Comparison of ENCODE assay signal across 8 cellular contexts in the genomic region with DNA sequence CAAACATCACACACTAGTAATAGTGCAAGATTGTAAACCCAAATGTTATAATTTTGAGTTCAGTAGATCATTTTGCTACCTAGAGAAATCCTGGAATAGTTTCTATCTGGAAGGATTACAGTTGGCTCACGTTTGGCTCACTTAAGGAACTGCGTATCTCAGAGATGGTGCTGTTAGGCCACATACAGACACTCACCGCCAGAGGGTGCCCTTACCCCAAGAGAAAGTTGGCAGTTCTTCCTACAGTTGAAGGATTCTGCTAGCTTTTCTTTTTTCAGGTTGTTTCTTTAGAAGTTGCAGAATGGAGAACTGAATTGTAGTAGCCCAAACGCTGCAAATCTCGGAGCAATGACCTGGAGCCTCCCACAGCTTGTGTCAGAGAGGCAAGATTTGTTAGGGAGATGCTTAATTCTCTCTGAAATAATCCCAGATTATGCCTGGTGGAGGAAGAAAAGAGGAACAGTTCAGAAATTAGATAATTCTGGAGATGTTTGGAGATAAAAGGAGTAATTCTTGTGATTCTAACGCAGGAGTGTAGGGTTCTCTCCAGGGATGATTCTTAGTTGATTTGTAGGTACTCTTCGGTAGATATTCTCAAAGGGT.
DNase-seq lines count a peak whose midpoint lies in the region; ATAC-seq, FAIRE-seq and TF ChIP-seq lines count a peak whose summit lies in the region.

No MANE protein-coding gene starts in this region.

- ATAC-seq in GM19452 (IDR thresholded peaks at IDR 0.05; ENCODE audit: unreplicated experiment) = peak; percentile 85
- ATAC-seq in HG03521 (IDR thresholded peaks at IDR 0.05; ENCODE audit: unreplicated experiment) = peak; percentile 74
- ATAC-seq in stimulated activated effector memory CD8-positive, alpha-beta T cell treated with anti-CD3 and anti-CD28 coated beads, Interleukin-12 subunit alpha, Interleukin-12 subunit beta, amount 100 ng/mL, for 72 hours = peak; percentile 61

- H3K36me3 ChIP-seq in endothelial cell of umbilical vein (ENCODE audit: control insufficient read depth in 2 of 2, extremely low read depth in 1 of 2, insufficient read depth in 2 of 2, low read length in 2 of 2) = no peaks in the 10 kb centered on the region

- H3K27ac ChIP-seq in endothelial cell of umbilical vein (ENCODE audit: insufficient read depth, low read depth, low read length) = no peak overlapping the region

- intact Hi-C loops in endothelial cell of umbilical vein (cut with micrococcal nuclease) = loop anchor here (1.0 to 10.0 kb wide), 4 partner anchors 130 to 1002 kb away; no protein-coding TSS in a partner anchor

- no peaks in the 10 kb centered on the region for H3K9me3 ChIP-seq in endothelial cell of umbilical vein (replicated peaks; ENCODE audit: control insufficient read depth, insufficient read depth, low read length)

- H3K27ac Mint-ChIP-seq in activated CD4-positive, alpha-beta memory T cell treated with anti-CD3 and anti-CD28 coated beads, Interleukin-2, amount 10 ng/mL, durations not matched to agents 7 days and 5 days = no peak overlapping the region
- no peak overlapping the region for H3K27ac Mint-ChIP-seq in stimulated activated effector memory CD8-positive, alpha-beta T cell treated with anti-CD3 and anti-CD28 coated beads, Interleukin-12 subunit alpha, Interleukin-12 subunit beta, amount 100 ng/mL, for 72 hours

- no peak overlapping the region for H3K4me3 Mint-ChIP-seq in activated CD4-positive, alpha-beta memory T cell treated with anti-CD3 and anti-CD28 coated beads, Interleukin-2, amount 10 ng/mL, durations not matched to agents 7 days and 5 days
- no peak overlapping the region for H3K4me3 Mint-ChIP-seq in stimulated activated effector memory CD8-positive, alpha-beta T cell treated with anti-CD3 and anti-CD28 coated beads, Interleukin-12 subunit alpha, Interleukin-12 subunit beta, amount 100 ng/mL, for 72 hours

- peaks cover 4% of the 10 kb centered on the region for H3K27me3 Mint-ChIP-seq in activated CD4-positive, alpha-beta memory T cell treated with anti-CD3 and anti-CD28 coated beads, Interleukin-2, amount 10 ng/mL, durations not matched to agents 7 days and 5 days

- no peak overlapping the region for H3K4me3 ChIP-seq in endothelial cell of umbilical vein (replicated peaks in 1 of 3; ENCODE audit: insufficient read depth in 1 of 3, low read depth in 1 of 3, low read length in 3 of 3)

- H3K79me2 ChIP-seq in endothelial cell of umbilical vein (ENCODE audit: control insufficient read depth, insufficient read depth, low read length) = no peaks in the 10 kb centered on the region

- H3K9ac ChIP-seq in endothelial cell of umbilical vein (replicated peaks; ENCODE audit: extremely low read depth, insufficient read depth, low read length) = no peak overlapping the region

- no peak for TF ChIP-seq POLR2A in endothelial cell of umbilical vein (IDR thresholded peaks at IDR 0.05; ENCODE audit: low read depth, low read length)

- dilution Hi-C loops in endothelial cell of umbilical vein (cut with MboI; ENCODE audit: extremely low pct_ligation_motif_present, low sequenced_read_pairs) = no loop called here

- peak; percentile 81 to 83 for TF ChIP-seq CTCF in endothelial cell of umbilical vein (IDR thresholded peaks at IDR 0.05; ENCODE audit: extremely low read depth in 1 of 2, insufficient read depth in 1 of 2, low read depth in 1 of 2, low read length in 2 of 2)

- H3K4me2 ChIP-seq in endothelial cell of umbilical vein (ENCODE audit: insufficient read depth, low read length) = no peak overlapping the region

- CTCF ChIA-PET in activated CD4-positive, alpha-beta memory T cell treated with anti-CD3 and anti-CD28 coated beads, Interleukin-2, amount 10 ng/mL, durations not matched to agents 7 days and 5 days (lab: Charles Lee) = interaction anchor here (1.2 to 1.9 kb wide), 2 partner anchors 9 to 316 kb away, joined by 4 to 9 read pairs; no protein-coding TSS in a partner anchor
- CTCF ChIA-PET in endothelial cell of umbilical vein (lab: Charles Lee) = interaction anchor here (0.6 to 4.6 kb wide), 9 partner anchors 9 to 1571 kb away, joined by 3 to 44 read pairs (median 5); no protein-coding TSS in a partner anchor

- no peaks in the 10 kb centered on the region for H3K4me1 Mint-ChIP-seq in activated CD4-positive, alpha-beta memory T cell treated with anti-CD3 and anti-CD28 coated beads, Interleukin-2, amount 10 ng/mL, durations not matched to agents 7 days and 5 days
- no peaks in the 10 kb centered on the region for H3K4me1 Mint-ChIP-seq in stimulated activated effector memory CD8-positive, alpha-beta T cell treated with anti-CD3 and anti-CD28 coated beads, Interleukin-12 subunit alpha, Interleukin-12 subunit beta, amount 100 ng/mL, for 72 hours

- H3K36me3 Mint-ChIP-seq in activated CD4-positive, alpha-beta memory T cell treated with anti-CD3 and anti-CD28 coated beads, Interleukin-2, amount 10 ng/mL, durations not matched to agents 7 days and 5 days (ENCODE audit: low read depth) = no peaks in the 10 kb centered on the region
- H3K36me3 Mint-ChIP-seq in stimulated activated effector memory CD8-positive, alpha-beta T cell treated with anti-CD3 and anti-CD28 coated beads, Interleukin-12 subunit alpha, Interleukin-12 subunit beta, amount 100 ng/mL, for 72 hours = no peaks in the 10 kb centered on the region

- H3K27me3 ChIP-seq in endothelial cell of umbilical vein (ENCODE audit: control insufficient read depth in 2 of 2, insufficient read depth in 2 of 2, low read length in 2 of 2) = no peaks in the 10 kb centered on the region

- FAIRE-seq in endothelial cell of umbilical vein (lab: Jason Lieb, UNC) = peak; percentile 87

- H3K4me1 ChIP-seq in endothelial cell of umbilical vein (ENCODE audit: control insufficient read depth, extremely low read depth, insufficient read depth, low read length) = no peaks in the 10 kb centered on the region

- H2AFZ ChIP-seq in endothelial cell of umbilical vein (ENCODE audit: low read depth, low read length) = no peak overlapping the region

- DNase-seq in CMK (ENCODE audit: low read depth) (peak; percentile 57), NCI-H748 treated with DMSO at 0.1 percent for 48 hours (lab: John Stamatoyannopoulos, UW) (peak; percentile 24), endothelial cell of umbilical vein (ENCODE audit: low read depth, low spot score) (peak; percentile 62), middle frontal gyrus (ENCODE audit: extremely low spot score, low spot score) (peak; percentile 81)
- DNase-seq in activated CD4-positive, alpha-beta memory T cell treated with anti-CD3 and anti-CD28 coated beads, Interleukin-2, amount 10 ng/mL, durations not matched to agents 7 days and 5 days = peak; percentile 64
- DNase-seq in stimulated activated effector memory CD8-positive, alpha-beta T cell treated with anti-CD3 and anti-CD28 coated beads, Interleukin-12 subunit alpha, Interleukin-12 subunit beta, amount 100 ng/mL, for 72 hours (ENCODE audit: low spot score in 2 of 2) = peak; percentile 27 to 68

- H3K9me1 ChIP-seq in endothelial cell of umbilical vein (replicated peaks; ENCODE audit: control insufficient read depth, extremely low read depth, insufficient read depth, low read length) = no peaks in the 10 kb centered on the region

- H3K9me3 Mint-ChIP-seq in activated CD4-positive, alpha-beta memory T cell treated with anti-CD3 and anti-CD28 coated beads, Interleukin-2, amount 10 ng/mL, durations not matched to agents 7 days and 5 days = no peaks in the 10 kb centered on the region
- H3K9me3 Mint-ChIP-seq in stimulated activated effector memory CD8-positive, alpha-beta T cell treated with anti-CD3 and anti-CD28 coated beads, Interleukin-12 subunit alpha, Interleukin-12 subunit beta, amount 100 ng/mL, for 72 hours = no peaks in the 10 kb centered on the region

- BruUV-seq in endothelial cell of umbilical vein (replicated peaks; lab: Mats Ljungman, UMichigan) = no TSS peak

- POLR2A ChIA-PET in activated CD4-positive, alpha-beta memory T cell treated with anti-CD3 and anti-CD28 coated beads, Interleukin-2, amount 10 ng/mL, durations not matched to agents 7 days and 5 days (lab: Charles Lee) = no interaction called here
- POLR2A ChIA-PET in endothelial cell of umbilical vein (lab: Charles Lee) = no interaction called here

- no peaks in the 10 kb centered on the region for H4K20me1 ChIP-seq in endothelial cell of umbilical vein (replicated peaks; ENCODE audit: control insufficient read depth, extremely low read depth, insufficient read depth, low read length)

TF ChIP-seq in endothelial cell of umbilical vein, 7 proteins besides CTCF, POLR2A, EP300 and RAD21:
- TF ChIP-seq MYC (IDR thresholded peaks at IDR 0.05; ENCODE audit: low read depth, low read length) (no peak), GATA2 (IDR thresholded peaks at IDR 0.05; ENCODE audit: insufficient read depth, insufficient read length, low read depth, low read length) (no peak), FOS (IDR thresholded peaks at IDR 0.05; ENCODE audit: borderline replicate concordance, insufficient read depth, low read length) (no peak), EZH2 (IDR thresholded peaks at IDR 0.05; ENCODE audit: borderline replicate concordance, low read depth, low read length, severe bottlenecking) (no peak), JUN (IDR thresholded peaks at IDR 0.05; ENCODE audit: borderline replicate concordance, insufficient read depth, insufficient read length, low read depth) (no peak), POLR2AphosphoS5 (IDR thresholded peaks at IDR 0.05; ENCODE audit: insufficient read depth, low read depth, low read length) (no peak), MAX (IDR thresholded peaks at IDR 0.05; ENCODE audit: insufficient read depth, insufficient read length) (no peak)

Comparison
In these comparisons a context has a peak if more than half of its experiments do, and no peak if none do; other contexts are left out.
1. DNase-seq: peak in every context shown above with its lines; median percentile 81 in middle frontal gyrus; 64 in activated CD4-positive, alpha-beta memory T cell treated with anti-CD3 and anti-CD28 coated beads, Interleukin-2, amount 10 ng/mL, durations not matched to agents 7 days and 5 days; 62 in endothelial cell of umbilical vein; 57 in CMK; 48 in stimulated activated effector memory CD8-positive, alpha-beta T cell treated with anti-CD3 and anti-CD28 coated beads, Interleukin-12 subunit alpha, Interleukin-12 subunit beta, amount 100 ng/mL, for 72 hours; 24 in NCI-H748 treated with DMSO at 0.1 percent for 48 hours.